Comparison of ENCODE assay signal across 1 cellular context in the genomic region with DNA sequence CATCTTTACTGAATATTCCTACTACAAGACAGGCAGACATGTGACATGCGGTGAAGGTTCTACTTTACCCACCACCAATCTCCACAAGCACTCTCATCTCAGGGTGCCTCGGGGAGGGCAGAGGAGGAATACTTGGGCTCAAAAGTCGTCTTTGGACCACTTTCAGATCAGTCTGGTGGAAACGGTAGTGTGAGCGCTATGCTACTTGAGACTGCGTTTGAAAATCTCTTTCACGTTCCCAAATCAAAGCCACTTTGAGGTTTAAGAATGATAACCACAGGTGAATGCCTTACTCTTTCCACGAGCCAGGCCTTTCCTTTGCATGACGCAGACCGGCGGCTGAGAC.
A peak's percentile ranks its signal among the peaks of the same experiment; 100 is the strongest.
TF ChIP-seq lines count a peak whose summit lies in the region.

No MANE protein-coding gene starts in this region.

TF ChIP-seq in neural cell, 6 proteins besides CTCF, POLR2A, EP300 and RAD21 (continued from another document):
- peak; percentile 25 for TF ChIP-seq MXI1 (conservative IDR thresholded peaks at IDR 0.05; ENCODE audit: poor library complexity, severe bottlenecking)
- TF ChIP-seq, protein P1, sequence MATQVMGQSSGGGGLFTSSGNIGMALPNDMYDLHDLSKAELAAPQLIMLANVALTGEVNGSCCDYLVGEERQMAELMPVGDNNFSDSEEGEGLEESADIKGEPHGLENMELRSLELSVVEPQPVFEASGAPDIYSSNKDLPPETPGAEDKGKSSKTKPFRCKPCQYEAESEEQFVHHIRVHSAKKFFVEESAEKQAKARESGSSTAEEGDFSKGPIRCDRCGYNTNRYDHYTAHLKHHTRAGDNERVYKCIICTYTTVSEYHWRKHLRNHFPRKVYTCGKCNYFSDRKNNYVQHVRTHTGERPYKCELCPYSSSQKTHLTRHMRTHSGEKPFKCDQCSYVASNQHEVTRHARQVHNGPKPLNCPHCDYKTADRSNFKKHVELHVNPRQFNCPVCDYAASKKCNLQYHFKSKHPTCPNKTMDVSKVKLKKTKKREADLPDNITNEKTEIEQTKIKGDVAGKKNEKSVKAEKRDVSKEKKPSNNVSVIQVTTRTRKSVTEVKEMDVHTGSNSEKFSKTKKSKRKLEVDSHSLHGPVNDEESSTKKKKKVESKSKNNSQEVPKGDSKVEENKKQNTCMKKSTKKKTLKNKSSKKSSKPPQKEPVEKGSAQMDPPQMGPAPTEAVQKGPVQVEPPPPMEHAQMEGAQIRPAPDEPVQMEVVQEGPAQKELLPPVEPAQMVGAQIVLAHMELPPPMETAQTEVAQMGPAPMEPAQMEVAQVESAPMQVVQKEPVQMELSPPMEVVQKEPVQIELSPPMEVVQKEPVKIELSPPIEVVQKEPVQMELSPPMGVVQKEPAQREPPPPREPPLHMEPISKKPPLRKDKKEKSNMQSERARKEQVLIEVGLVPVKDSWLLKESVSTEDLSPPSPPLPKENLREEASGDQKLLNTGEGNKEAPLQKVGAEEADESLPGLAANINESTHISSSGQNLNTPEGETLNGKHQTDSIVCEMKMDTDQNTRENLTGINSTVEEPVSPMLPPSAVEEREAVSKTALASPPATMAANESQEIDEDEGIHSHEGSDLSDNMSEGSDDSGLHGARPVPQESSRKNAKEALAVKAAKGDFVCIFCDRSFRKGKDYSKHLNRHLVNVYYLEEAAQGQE (IDR thresholded peaks at IDR 0.05; ENCODE audit: borderline replicate concordance): no peak
TF ChIP-seq in neural cell: peak in this region for 2.
